Comparison of ENCODE assay signal across 1 cellular context in genomic region chr20:45157977-45158376, GRCh38.
TF ChIP-seq lines count a peak whose summit lies in the region.

No MANE protein-coding gene starts in this region.

TF ChIP-seq in IMR-90, 13 proteins besides CTCF, POLR2A, EP300 and RAD21:
- no peak for TF ChIP-seq BHLHE40 (IDR thresholded peaks at IDR 0.05; ENCODE audit: low read depth, low read length)
- no peak for TF ChIP-seq RFX5 (IDR thresholded peaks at IDR 0.05; ENCODE audit: low read depth, low read length)
- TF ChIP-seq NFE2L2 (IDR thresholded peaks at IDR 0.05; ENCODE audit: low read depth, low read length) = no peak
- no peak for TF ChIP-seq RCOR1 (IDR thresholded peaks at IDR 0.05; ENCODE audit: insufficient replicate concordance, low read length)
- TF ChIP-seq MAFK (IDR thresholded peaks at IDR 0.05; ENCODE audit: low read depth, low read length) = no peak
- no peak for TF ChIP-seq SMC3 (IDR thresholded peaks at IDR 0.05; ENCODE audit: low read depth, low read length)
- TF ChIP-seq FOS (IDR thresholded peaks at IDR 0.05; ENCODE audit: low read depth, low read length) = no peak
- TF ChIP-seq MAZ (IDR thresholded peaks at IDR 0.05; ENCODE audit: borderline replicate concordance, low read depth, low read length) = no peak
- no peak for TF ChIP-seq USF2 (IDR thresholded peaks at IDR 0.05; ENCODE audit: low read depth, low read length)
- no peak for TF ChIP-seq MXI1 (IDR thresholded peaks at IDR 0.05; ENCODE audit: borderline replicate concordance, low read depth, low read length)
- TF ChIP-seq CHD1 (IDR thresholded peaks at IDR 0.05; ENCODE audit: low read depth, low read length) = no peak
TF ChIP-seq in IMR-90: peak in this region for 0.
